20 cellular contexts compared by ENCODE assay signal in genomic region chr22:47030881-47031627, GRCh38.
DNase-seq lines count a peak whose midpoint lies in the region; ATAC-seq, FAIRE-seq and TF ChIP-seq lines count a peak whose summit lies in the region.
"Had no signal": no experiment of that assay in that cellular context is flagged by ENCODE, and none has a peak within 500 bp of the region (broad histone marks: within the 10 kb centered on the region; RNA-seq: fewer than 3 reads in every experiment).

No MANE protein-coding gene starts in this region.

- no peak for TF ChIP-seq POLR2A in H1 (IDR thresholded peaks at IDR 0.05; ENCODE audit: control extremely low read depth in 1 of 2, low read depth in 2 of 2, low read length in 2 of 2)

- no peaks in the 10 kb centered on the region for H3K9me3 Mint-ChIP-seq in WTC11
- H3K9me3 Mint-ChIP-seq: nephron had no signal

- H3K4me3 Mint-ChIP-seq in WTC11, result no peak overlapping the region
- H3K4me3 Mint-ChIP-seq: activated CD8-positive, alpha-beta memory T cell treated with anti-CD3 and anti-CD28 coated beads, Interleukin-2, amount 10 ng/mL, durations not matched to agents 7 days and 5 days; nephron had no signal

- no peak overlapping the region; the same call in 1 of the 2 replicates for H4K8ac ChIP-seq in H1 (ENCODE audit: extremely low read depth, insufficient read depth, low read length)

- CTCF ChIA-PET in H1 (lab: Charles Lee; ENCODE audit: partially characterized antibody), result interaction anchor here (0.7 kb wide), 1 partner anchor 17 kb away, joined by 3 read pairs; no protein-coding TSS in a partner anchor
- CTCF ChIA-PET in WTC11 (lab: Charles Lee), result interaction anchor here (1.9 kb wide), 1 partner anchor 18 kb away, joined by 4 read pairs; no protein-coding TSS in a partner anchor

- no peaks in the 10 kb centered on the region for H4K20me1 ChIP-seq in GM23248 (ENCODE audit: insufficient read depth)
- peaks cover 2 to 4% of the 10 kb centered on the region in 2 experiments for H4K20me1 ChIP-seq in H1 (replicated peaks in 1 of 2; ENCODE audit: control insufficient read depth in 1 of 2, insufficient read depth in 2 of 2, low read length in 2 of 2)
- H4K20me1 ChIP-seq in osteoblast (ENCODE audit: insufficient read depth, low read length), result peaks cover 16% of the 10 kb centered on the region

- POLR2A ChIA-PET in H1 (lab: Charles Lee; ENCODE audit: partially characterized antibody) (interaction anchor here (0.6 kb wide), 1 partner anchor 269 kb away, joined by 3 read pairs; the partner anchor contains the start of gene TBC1D22A), WTC11 (lab: Charles Lee) (no interaction called here)

- H3K9me3 ChIP-seq in GM23248 (ENCODE audit: low read depth) (no peaks in the 10 kb centered on the region), H1 (ENCODE audit: insufficient read depth in 2 of 2, low read depth in 1 of 2, low read length in 1 of 2) (no peaks in the 10 kb centered on the region), osteoblast (ENCODE audit: low read depth, low read length) (no peaks in the 10 kb centered on the region)
- H3K9me3 ChIP-seq: BLaER1 treated with 17β-estradiol and CSF1 and Interleukin-3, amounts not matched to agents 10 nM and 100 nM; body of pancreas had no signal

- no peaks in the 10 kb centered on the region for H3K9me2 ChIP-seq in GM23248 (ENCODE audit: insufficient read depth)

- H2BK5ac ChIP-seq in H1 (ENCODE audit: low read depth, low read length), result no peak overlapping the region

- H3K36me3 ChIP-seq in GM23248 (ENCODE audit: low read depth) (no peaks in the 10 kb centered on the region), H1 (ENCODE audit: control insufficient read depth in 2 of 4, insufficient read depth in 4 of 4, low read length in 3 of 4) (no peaks in the 10 kb centered on the region), osteoblast (ENCODE audit: insufficient read depth, low read length) (no peaks in the 10 kb centered on the region)

- H3K4me1 Mint-ChIP-seq in WTC11, result peaks cover 29% of the 10 kb centered on the region
- H3K4me1 Mint-ChIP-seq: activated CD8-positive, alpha-beta memory T cell treated with anti-CD3 and anti-CD28 coated beads, Interleukin-2, amount 10 ng/mL, durations not matched to agents 7 days and 5 days; nephron had no signal

- H3K27ac ChIP-seq in GM23248 (peak overlapping the region; percentile 83), H1 (ENCODE audit: low read depth, low read length) (no peak overlapping the region), osteoblast (ENCODE audit: low read depth, low read length) (no peak overlapping the region)
- H3K27ac ChIP-seq: BLaER1 treated with 17β-estradiol and CSF1 and Interleukin-3, amounts not matched to agents 10 nM and 100 nM had no signal

- H4K5ac ChIP-seq in H1 (ENCODE audit: insufficient read length, low read depth, low read length), result no peak overlapping the region

- no peak overlapping the region for H3K56ac ChIP-seq in H1 (replicated peaks; ENCODE audit: insufficient read length, low read depth, low read length)

- H3K23ac ChIP-seq in H1 (ENCODE audit: insufficient read length), result no peak overlapping the region

- TF ChIP-seq CTCF in H1 (IDR thresholded peaks at IDR 0.05; ENCODE audit: control extremely low read depth in 1 of 3, insufficient read depth in 1 of 3, low read depth in 1 of 3, low read length in 3 of 3), result no peak
- no peak for TF ChIP-seq CTCF in osteoblast (IDR thresholded peaks at IDR 0.05; ENCODE audit: extremely low read depth, low read depth, low read length)
- no peak for TF ChIP-seq CTCF in WTC11 (IDR thresholded peaks at IDR 0.05)

- TF ChIP-seq RAD21 in H1 (IDR thresholded peaks at IDR 0.05 in 1 of 2, conservative IDR thresholded peaks at IDR 0.05 in 1 of 2; ENCODE audit: low read depth in 2 of 2, low read length in 2 of 2), result no peak

- TF ChIP-seq EP300 in H1 (IDR thresholded peaks at IDR 0.05; ENCODE audit: borderline replicate concordance in 1 of 2, low read depth in 2 of 2, low read length in 2 of 2), result no peak

- no peak for FAIRE-seq in H1 (lab: Jason Lieb, UNC)
- FAIRE-seq: GM12878 had no signal

- H3K4me3 ChIP-seq in GM23248 (peak overlapping the region; percentile 39), H1 (ENCODE audit: extremely low read depth in 1 of 4, insufficient read depth in 2 of 4, low read depth in 3 of 4, low read length in 4 of 4) (no peak overlapping the region), osteoblast (ENCODE audit: insufficient read depth, low read length) (no peak overlapping the region)
- H3K4me3 ChIP-seq: BLaER1 treated with 17β-estradiol and CSF1 and Interleukin-3, amounts not matched to agents 10 nM and 100 nM; body of pancreas; GM12878 had no signal

- peak overlapping the region; percentile 15; the same call in 1 of the 2 replicates for H2AFZ ChIP-seq in GM23248
- H2AFZ ChIP-seq in H1 (ENCODE audit: low read length), result no peak overlapping the region
- H2AFZ ChIP-seq in osteoblast (ENCODE audit: low read length), result no peak overlapping the region

- peak overlapping the region; percentile 32; the same call in 1 of the 2 replicates for H3K18ac ChIP-seq in H1 (ENCODE audit: extremely low read depth, low read length)

- no peak overlapping the region for H2BK12ac ChIP-seq in H1 (ENCODE audit: low read depth, low read length)

- H3K9ac ChIP-seq in GM23248 (peak overlapping the region; percentile 75), H1 (replicated peaks in 1 of 4; ENCODE audit: extremely low read depth in 1 of 4, low read depth in 3 of 4, low read length in 3 of 4) (no peak overlapping the region)
- H3K9ac ChIP-seq: BLaER1 treated with 17β-estradiol and CSF1 and Interleukin-3, amounts not matched to agents 10 nM and 100 nM had no signal

- ATAC-seq in WTC11, result no peak
- ATAC-seq: activated CD8-positive, alpha-beta memory T cell treated with anti-CD3 and anti-CD28 coated beads, Interleukin-2, amount 10 ng/mL, durations not matched to agents 7 days and 5 days; body of pancreas; GM12878; HCT116 had no signal

- no peak overlapping the region for H2BK20ac ChIP-seq in H1 (ENCODE audit: low read length)

- 38 to 40% methylated on average over 24 of the region's 24 CpGs for WGBS in GM23248 (ENCODE audit: low coverage in 1 of 2, low lambda C conversion rate in 2 of 2, missing lambda C conversion rate in 2 of 2), 2 experiments
- 93% methylated on average over 24 of the region's 24 CpGs; no CpG with 5 or more reads in 1 of the 2 experiments for WGBS in H1 (ENCODE audit: extremely low coverage in 1 of 2, insufficient coverage in 1 of 2, insufficient read length in 1 of 2, insufficient replicate concordance in 2 of 2, low coverage in 1 of 2, low lambda C conversion rate in 2 of 2, missing lambda C conversion rate in 1 of 2), 2 experiments

- H3K79me1 ChIP-seq in H1 (ENCODE audit: low read depth, low read length), result peaks cover 7% of the 10 kb centered on the region

- H3K4me1 ChIP-seq in GM23248 (ENCODE audit: insufficient read depth) (peaks cover 10% of the 10 kb centered on the region), H1 (replicated peaks in 1 of 4; ENCODE audit: control insufficient read depth in 3 of 4, insufficient read depth in 4 of 4, low read length in 3 of 4) (peaks cover 6 to 23% (median 8%) of the 10 kb centered on the region in 4 experiments; a peak in 6 of 7 replicates), osteoblast (ENCODE audit: insufficient read depth, low read length) (peaks cover 6% of the 10 kb centered on the region)
- H3K4me1 ChIP-seq: BLaER1 treated with 17β-estradiol and CSF1 and Interleukin-3, amounts not matched to agents 10 nM and 100 nM had no signal

- H2AK5ac ChIP-seq in H1 (ENCODE audit: low read depth, low read length), result no peak overlapping the region

- no peak overlapping the region for H2BK120ac ChIP-seq in H1 (replicated peaks; ENCODE audit: low read depth, low read length)

- 0 out of 2 replicates have a peak, but pooled peaks cover 2% of the 10 kb centered on the region for H3K23me2 ChIP-seq in H1 (ENCODE audit: low read depth, low read length)

- H3K14ac ChIP-seq in H1 (ENCODE audit: insufficient read length), result no peak overlapping the region

- H3K4ac ChIP-seq in H1 (replicated peaks; ENCODE audit: insufficient read length, low read depth, low read length), result no peak overlapping the region

- H3K4me2 ChIP-seq in GM23248 (ENCODE audit: unreplicated experiment), result peak overlapping the region; percentile 71
- H3K4me2 ChIP-seq in H1 (ENCODE audit: insufficient read depth in 1 of 2, low read depth in 2 of 2, low read length in 2 of 2), result no peak overlapping the region
- no peak overlapping the region for H3K4me2 ChIP-seq in osteoblast (ENCODE audit: insufficient read depth, low read length)
- H3K4me2 ChIP-seq: BLaER1 treated with 17β-estradiol and CSF1 and Interleukin-3, amounts not matched to agents 10 nM and 100 nM had no signal

- H3K27ac Mint-ChIP-seq in WTC11, result no peak overlapping the region
- H3K27ac Mint-ChIP-seq: activated CD8-positive, alpha-beta memory T cell treated with anti-CD3 and anti-CD28 coated beads, Interleukin-2, amount 10 ng/mL, durations not matched to agents 7 days and 5 days; nephron had no signal

- H3K27me3 ChIP-seq in GM23248 (replicated peaks; ENCODE audit: insufficient read depth) (no peaks in the 10 kb centered on the region), H1 (replicated peaks in 1 of 4; ENCODE audit: control insufficient read depth in 3 of 4, extremely low read depth in 1 of 4, insufficient read depth in 3 of 4, low read length in 3 of 4) (peaks cover 0 to 6% (median 2%) of the 10 kb centered on the region in 4 experiments; a peak in 3 of 7 replicates), osteoblast (ENCODE audit: insufficient read depth, low read length) (no peaks in the 10 kb centered on the region)
- H3K27me3 ChIP-seq: BLaER1 treated with 17β-estradiol and CSF1 and Interleukin-3, amounts not matched to agents 10 nM and 100 nM; body of pancreas had no signal

- H3K27me3 Mint-ChIP-seq in WTC11 (ENCODE audit: low read depth), result no peaks in the 10 kb centered on the region; the same call in 1 of the 2 replicates
- H3K27me3 Mint-ChIP-seq: activated CD8-positive, alpha-beta memory T cell treated with anti-CD3 and anti-CD28 coated beads, Interleukin-2, amount 10 ng/mL, durations not matched to agents 7 days and 5 days had no signal

- H3K79me2 ChIP-seq in GM23248 (ENCODE audit: insufficient read depth) (no peaks in the 10 kb centered on the region), H1 (ENCODE audit: control insufficient read depth in 1 of 2, insufficient read depth in 2 of 2, low read length in 2 of 2) (no peaks in the 10 kb centered on the region), osteoblast (ENCODE audit: insufficient read depth, low read length) (no peaks in the 10 kb centered on the region)

- H3F3A ChIP-seq in GM23248 (ENCODE audit: insufficient read depth), result 0 out of 2 replicates have a peak, but pooled peaks cover 8% of the 10 kb centered on the region

- DNase-seq in AG20443 (ENCODE audit: low spot score), result peak; percentile 93
- DNase-seq in GM23248, result peak; percentile 93
- DNase-seq in H1 (ENCODE audit: low read depth in 1 of 2, low spot score in 2 of 2), result no peak
- DNase-seq in osteoblast (ENCODE audit: insufficient read length, low spot score, missing footprints), result peak; percentile 93
- DNase-seq in GDM1 (lab: John Stamatoyannopoulos, UW), result no peak
- no peak for DNase-seq in WTC11 (ENCODE audit: low spot score)
- no peak for DNase-seq in AML-193 (lab: John Stamatoyannopoulos, UW)
- DNase-seq: activated CD8-positive, alpha-beta memory T cell treated with anti-CD3 and anti-CD28 coated beads, Interleukin-2, amount 10 ng/mL, durations not matched to agents 7 days and 5 days; activated naive CD4-positive, alpha-beta T cell; body of pancreas; DMS79; NCI-H1105 treated with DMSO at 0.1 percent for 48 hours; NCI-H524 treated with DMSO at 0.1 percent for 48 hours; OCI-M1; SW 1271; trophoblast cell had no signal

- no peaks in the 10 kb centered on the region for H3K36me3 Mint-ChIP-seq in WTC11
- H3K36me3 Mint-ChIP-seq: activated CD8-positive, alpha-beta memory T cell treated with anti-CD3 and anti-CD28 coated beads, Interleukin-2, amount 10 ng/mL, durations not matched to agents 7 days and 5 days had no signal

- H4K91ac ChIP-seq in H1 (replicated peaks; ENCODE audit: insufficient read length, low read length), result no peak overlapping the region

- in situ Hi-C loops in GM23248 (cut with MboI), result no loop called here

- no peak overlapping the region for H2BK15ac ChIP-seq in H1 (ENCODE audit: low read length)

Comparison
In these comparisons a context has a peak if more than half of its experiments do, and no peak if none do; other contexts are left out.
1. DNase-seq: peak in AG20443 (single experiment), GM23248 (single experiment) and osteoblast (single experiment); none in H1 (0 of 2), GDM1 (single experiment), WTC11 (single experiment) and AML-193 (0 of 2).